In genomic region chr3:71784914-71785593, GRCh38 we compare ENCODE assay signal across 8 cellular contexts. TPM values are rescaled to one million over a fixed set of nuclear protein-coding genes. Genes with fewer than 3 reads are reported as not detected.
A peak's percentile ranks its signal among the peaks of the same experiment; 100 is the strongest.
DNase-seq lines count a peak whose midpoint lies in the region; ATAC-seq and TF ChIP-seq lines count a peak whose summit lies in the region.
"Had no signal": no experiment of that assay in that cellular context is flagged by ENCODE, and none has a peak within 500 bp of the region (broad histone marks: within the 10 kb centered on the region; RNA-seq: fewer than 3 reads in every experiment).

Gene PROK2, minus strand, starts transcription at chr3:71785148. Its CDS starts 96 bp downstream, at chr3:71785052.

- TF ChIP-seq CTCF in sigmoid colon (IDR thresholded peaks at IDR 0.05) = no peak
- no peak for TF ChIP-seq CTCF in PC-9 (conservative IDR thresholded peaks at IDR 0.05)

- H3K27ac Mint-ChIP-seq in activated CD4-positive, alpha-beta T cell treated with anti-CD3 and anti-CD28 coated beads, Interleukin-2, amount 10 ng/mL, durations not matched to agents 7 days and 5 days = peak within 1 kb of the TSS; percentile 36

- H3K9me3 ChIP-seq in sigmoid colon (no peaks in the 10 kb centered on the region), PC-9 (ENCODE audit: insufficient read depth, low read depth) (no peaks in the 10 kb centered on the region)

- H3K4me3 ChIP-seq in sigmoid colon (peak within 1 kb of the TSS in 3 of 4 donors; percentile 13 to 42 (median 38)), PC-9 (no peak within 1 kb of the TSS)

- ATAC-seq in HG02885 (IDR thresholded peaks at IDR 0.05; ENCODE audit: poor library complexity, unreplicated experiment) = peak; percentile 51
- peak; percentile 52 for ATAC-seq in esophagus mucosa

- TF ChIP-seq EP300 in sigmoid colon (IDR thresholded peaks at IDR 0.05) = no peak

- no peak within 1 kb of the TSS for H3K4me2 ChIP-seq in PC-9

- POLR2A ChIA-PET in activated CD4-positive, alpha-beta T cell treated with anti-CD3 and anti-CD28 coated beads, Interleukin-2, amount 10 ng/mL, durations not matched to agents 7 days and 5 days (lab: Charles Lee) = no interaction called here
- POLR2A ChIA-PET in PC-9 (lab: Charles Lee; ENCODE audit: unreplicated experiment) = no interaction called here

- intact Hi-C loops in sigmoid colon (cut with DNase I) (no loop called here), PC-9 (cut with micrococcal nuclease; ENCODE audit: unreplicated experiment) (no loop called here)

- peaks cover 31 to 68% (median 60%) of the 10 kb centered on the region in 3 donors for H3K27me3 ChIP-seq in sigmoid colon
- no peaks in the 10 kb centered on the region for H3K27me3 ChIP-seq in PC-9 (ENCODE audit: insufficient read depth, low read depth)

- H3K27ac ChIP-seq in sigmoid colon (no peak within 1 kb of the TSS), PC-9 (no peak within 1 kb of the TSS)

- WGBS in sigmoid colon, 2 donors = 0 to 1% methylated on average over 94 of the region's 94 CpGs

- CTCF ChIA-PET in activated CD4-positive, alpha-beta T cell treated with anti-CD3 and anti-CD28 coated beads, Interleukin-2, amount 10 ng/mL, durations not matched to agents 7 days and 5 days (lab: Charles Lee) = no interaction called here
- CTCF ChIA-PET in PC-9 (lab: Charles Lee) = no interaction called here

- no peaks in the 10 kb centered on the region for H3K9me3 Mint-ChIP-seq in activated CD4-positive, alpha-beta T cell treated with anti-CD3 and anti-CD28 coated beads, Interleukin-2, amount 10 ng/mL, durations not matched to agents 7 days and 5 days

- H3K79me2 ChIP-seq in PC-9 (ENCODE audit: low read depth) = no peaks in the 10 kb centered on the region

- no peak for TF ChIP-seq POLR2A in sigmoid colon (IDR thresholded peaks at IDR 0.05)

- DNase-seq in activated CD4-positive, alpha-beta T cell treated with anti-CD3 and anti-CD28 coated beads, Interleukin-2, amount 10 ng/mL, durations not matched to agents 7 days and 5 days = peak; percentile 26
- DNase-seq in sigmoid colon (no peak), NCI-H1048 (lab: John Stamatoyannopoulos, UW) (no peak), LoVo (ENCODE audit: low spot score) (no peak), PC-9 (no peak)

- H3K27me3 Mint-ChIP-seq in activated CD4-positive, alpha-beta T cell treated with anti-CD3 and anti-CD28 coated beads, Interleukin-2, amount 10 ng/mL, durations not matched to agents 7 days and 5 days = peaks cover 62% of the 10 kb centered on the region

- H3K4me1 ChIP-seq in sigmoid colon = peaks cover 0 to 16% (median 14%) of the 10 kb centered on the region in 4 donors
- no peaks in the 10 kb centered on the region for H3K4me1 ChIP-seq in PC-9 (replicated peaks; ENCODE audit: insufficient read depth)

- peaks cover 24% of the 10 kb centered on the region for H3K4me1 Mint-ChIP-seq in activated CD4-positive, alpha-beta T cell treated with anti-CD3 and anti-CD28 coated beads, Interleukin-2, amount 10 ng/mL, durations not matched to agents 7 days and 5 days

- H4K20me1 ChIP-seq in PC-9 (ENCODE audit: insufficient read depth) = no peaks in the 10 kb centered on the region

- no peak within 1 kb of the TSS for H2AFZ ChIP-seq in PC-9

- H3F3A ChIP-seq in PC-9 (ENCODE audit: insufficient read depth, low read depth) = no peaks in the 10 kb centered on the region

- no peaks in the 10 kb centered on the region for H3K36me3 Mint-ChIP-seq in activated CD4-positive, alpha-beta T cell treated with anti-CD3 and anti-CD28 coated beads, Interleukin-2, amount 10 ng/mL, durations not matched to agents 7 days and 5 days (ENCODE audit: low read depth)

- BruUV-seq in PC-9 (replicated peaks; lab: Mats Ljungman, UMichigan) = no TSS peak

- H3K4me3 Mint-ChIP-seq in activated CD4-positive, alpha-beta T cell treated with anti-CD3 and anti-CD28 coated beads, Interleukin-2, amount 10 ng/mL, durations not matched to agents 7 days and 5 days = peak within 1 kb of the TSS; percentile 70

- no peaks in the 10 kb centered on the region for H3K9me2 ChIP-seq in PC-9 (ENCODE audit: insufficient read depth)

- H3K36me3 ChIP-seq in sigmoid colon = no peaks in the 10 kb centered on the region
- no peaks in the 10 kb centered on the region for H3K36me3 ChIP-seq in PC-9 (ENCODE audit: low read depth)

RNA-seq across cellular contexts. Expression of gene PROK2, which starts in this region (rescaled TPM):
- under 1 TPM; 0.60 to 0.98 TPM for total RNA-seq in activated CD4-positive, alpha-beta T cell treated with anti-CD3 and anti-CD28 coated beads, Interleukin-2, amount 10 ng/mL, durations not matched to agents 7 days and 5 days
- total RNA-seq in esophagus mucosa = not detected
- not detected for total RNA-seq in sigmoid colon
- 1 to 10 TPM in 2 of 3 donors, under 1 TPM in 1; 0.42 to 3.9 (median 1.2) TPM for polyA plus RNA-seq in sigmoid colon
- not detected in 2 replicates for total RNA-seq in PC-9 (2021)
- total RNA-seq: LHCN-M2 had no signal

Comparison
In these comparisons a context has a peak if more than half of its experiments do, and no peak if none do; other contexts are left out.
1. Peak in DNase-seq in activated CD4-positive, alpha-beta T cell treated with anti-CD3 and anti-CD28 coated beads, Interleukin-2, amount 10 ng/mL, durations not matched to agents 7 days and 5 days; RNA of the gene not detected or under 1 TPM.
2. Peak in ATAC-seq in esophagus mucosa; RNA of the gene not detected or under 1 TPM.